ENCODE assay signal across 8 cellular contexts in the genomic region with DNA sequence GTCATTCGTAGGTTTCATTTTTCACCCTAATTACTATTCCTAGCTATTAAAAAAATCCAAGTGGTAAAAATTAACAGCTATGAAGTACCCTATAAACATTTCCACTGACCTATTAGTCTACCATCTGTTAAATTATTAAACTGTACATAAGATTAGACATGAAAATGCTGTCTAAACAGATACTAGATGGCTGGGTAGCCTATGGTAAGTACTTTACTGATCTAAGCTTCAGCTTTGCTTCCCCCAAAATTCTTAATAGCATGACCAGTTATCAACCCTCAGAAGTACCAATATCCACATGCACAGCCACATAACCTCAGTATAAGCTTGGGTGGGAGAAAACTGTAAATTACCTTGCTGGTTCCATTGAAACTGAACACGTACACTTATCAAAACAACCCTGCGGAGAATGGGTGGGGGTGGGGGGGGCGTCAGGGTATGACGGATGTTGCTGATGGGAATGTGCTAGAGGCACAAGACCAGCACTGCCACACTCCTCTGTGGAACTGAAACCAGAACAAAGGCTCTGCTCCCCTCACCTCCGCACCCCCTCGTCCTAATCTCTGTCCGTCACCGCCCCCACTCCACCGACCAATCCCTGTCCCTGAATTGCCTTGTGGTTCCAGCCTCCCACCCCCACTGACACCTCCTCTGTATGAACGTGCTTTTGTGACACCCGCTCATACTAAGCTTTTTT. TPM values are rescaled to one million over a fixed set of nuclear protein-coding genes. Genes with fewer than 3 reads are reported as not detected.
DNase-seq lines count a peak whose midpoint lies in the region; ATAC-seq and TF ChIP-seq lines count a peak whose summit lies in the region.

No MANE protein-coding gene starts in this region.

- peaks cover 24% of the 10 kb centered on the region for H3K4me1 ChIP-seq in body of pancreas
- H3K4me1 ChIP-seq in vagina, result peaks cover 31% of the 10 kb centered on the region

- ATAC-seq in GM18870 (IDR thresholded peaks at IDR 0.05; ENCODE audit: unreplicated experiment) (peak; percentile 59), HG03025 (IDR thresholded peaks at IDR 0.05; ENCODE audit: low FRiP score, unreplicated experiment) (peak; percentile 69), body of pancreas (peak; percentile 45)

- no peaks in the 10 kb centered on the region for H3K36me3 ChIP-seq in body of pancreas (replicated peaks in 1 of 2; ENCODE audit: insufficient read depth in 1 of 2, low read depth in 2 of 2)
- H3K36me3 ChIP-seq in vagina, result no peaks in the 10 kb centered on the region

- WGBS in body of pancreas, 2 donors, result 43 to 52% methylated on average over 12 of the region's 12 CpGs

- H3K4me3 ChIP-seq in body of pancreas, result no peak overlapping the region
- H3K4me3 ChIP-seq in vagina, result no peak overlapping the region

- peak overlapping the region in 3 of 4 donors; percentile 9 to 23 (median 20) for H3K27ac ChIP-seq in body of pancreas
- no peak overlapping the region for H3K27ac ChIP-seq in vagina

- DNase-seq in T-helper 22 cell (ENCODE audit: low read depth) (peak; percentile 70), body of pancreas (peak in 3 of 4 donors; percentile 26 to 60 (median 46)), vagina (ENCODE audit: extremely low spot score in 2 of 2) (no peak), SKM-1 treated with dmso at 0.1 percent for 144 hours (lab: John Stamatoyannopoulos, UW; ENCODE audit: unreplicated experiment) (no peak), SW 1271 (lab: John Stamatoyannopoulos, UW) (no peak)
- peak; percentile 30 for DNase-seq in stimulated activated CD4-positive, alpha-beta T cell treated with anti-CD3 and anti-CD28 coated beads, Interleukin-12 subunit alpha, Interleukin-12 subunit beta, amount 100 ng/mL, for 4 hours

- TF ChIP-seq CTCF in body of pancreas (IDR thresholded peaks at IDR 0.05) (no peak), vagina (IDR thresholded peaks at IDR 0.05) (no peak)

- peak in 1 of 3 donors; percentile 23 for TF ChIP-seq POLR2A in body of pancreas (IDR thresholded peaks at IDR 0.05)
- no peak for TF ChIP-seq POLR2A in vagina (IDR thresholded peaks at IDR 0.05)

- H3K27me3 ChIP-seq in body of pancreas (no peaks in the 10 kb centered on the region), vagina (no peaks in the 10 kb centered on the region)

- intact Hi-C loops in body of pancreas (cut with DNase I), result no loop called here
- intact Hi-C loops in vagina (cut with DNase I), result no loop called here

- H3K9me3 ChIP-seq in body of pancreas (no peaks in the 10 kb centered on the region), vagina (no peaks in the 10 kb centered on the region)

RNA-seq across cellular contexts. Expression of gene B4GALT5, which starts 45.3 kb away (rescaled TPM):
- total RNA-seq in body of pancreas, result 10 to 100 TPM in 1 of 2 donors, 1 to 10 TPM in 1; 9.3 to 12.2 TPM
- 17.9 TPM for total RNA-seq in vagina

Comparison
In these comparisons a context has a peak if more than half of its experiments do, and no peak if none do; other contexts are left out.
1. DNase-seq: peak in T-helper 22 cell (single experiment), body of pancreas (3 of 4) and stimulated activated CD4-positive, alpha-beta T cell treated with anti-CD3 and anti-CD28 coated beads, Interleukin-12 subunit alpha, Interleukin-12 subunit beta, amount 100 ng/mL, for 4 hours (single experiment); none in vagina (0 of 2), SKM-1 treated with dmso at 0.1 percent for 144 hours (single experiment) and SW 1271 (0 of 2).
2. Peak in every context shown above with its lines, with median percentiles within 50 percentile points of each other: ATAC-seq.